Comparison of ENCODE assay signal across 1 cellular context in genomic region chr3:52004906-52005395, GRCh38.
A peak's percentile ranks its signal among the peaks of the same experiment; 100 is the strongest.
TF ChIP-seq lines count a peak whose summit lies in the region.

No MANE protein-coding gene starts in this region.

TF ChIP-seq in HepG2, 621 proteins besides CTCF, POLR2A, EP300 and RAD21:
- TF ChIP-seq ZNF263 (CRISPR knock-in tag; IDR thresholded peaks at IDR 0.05) (0 out of 2 replicates have a peak, but pooled peaks have one; percentile 32), ZNF687 (CRISPR knock-in tag; IDR thresholded peaks at IDR 0.05) (peak; percentile 5; the same call in 1 of the 2 replicates), ZNF782 (CRISPR knock-in tag; IDR thresholded peaks at IDR 0.05; ENCODE audit: borderline replicate concordance) (no peak)
